In genomic region chr21:28083350-28083749, GRCh38 we compare ENCODE assay signal across 1 cellular context.
TF ChIP-seq lines count a peak whose summit lies in the region.

No MANE protein-coding gene starts in this region.

TF ChIP-seq in GM23338, 12 proteins besides CTCF, POLR2A, EP300 and RAD21 (continued from another document):
- TF ChIP-seq ZNF462 (CRISPR knock-in tag; IDR thresholded peaks at IDR 0.05) (no peak), REST (IDR thresholded peaks at IDR 0.05; ENCODE audit: unreplicated experiment) (no peak)
